In genomic region chrX:5390376-5390775, GRCh38 we compare ENCODE assay signal across 3 cellular contexts.
"Had no signal": no experiment of that assay in that cellular context is flagged by ENCODE, and none has a peak within 500 bp of the region (broad histone marks: within the 10 kb centered on the region; RNA-seq: fewer than 3 reads in every experiment).

No MANE protein-coding gene starts in this region.

- DNase-seq: GDM1, GF-D8 had no signal

- ATAC-seq: GM12878 had no signal

- H3K4me3 ChIP-seq: GM12878 had no signal
